Comparison of ENCODE assay signal across 18 cellular contexts in the genomic region with DNA sequence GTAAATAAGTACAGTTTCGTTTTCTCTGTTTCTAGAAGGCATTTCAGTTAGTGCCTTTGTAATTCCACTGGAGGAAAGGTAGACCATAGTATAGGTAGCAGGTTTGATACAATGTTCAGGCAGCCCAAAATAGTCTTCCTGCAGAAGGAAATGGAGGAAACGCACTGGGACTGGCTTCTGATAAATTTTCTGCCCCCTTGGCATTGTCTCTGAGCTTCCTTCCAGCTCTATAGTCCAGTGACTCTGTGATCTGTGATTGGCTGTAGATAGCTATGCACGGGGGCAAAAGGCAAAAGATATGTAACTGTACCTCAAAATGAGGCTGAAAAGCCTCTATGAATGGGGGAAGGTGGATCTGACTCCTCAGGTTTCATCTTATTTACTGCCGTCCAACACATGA. TPM values are rescaled to one million over a fixed set of nuclear protein-coding genes. Genes with fewer than 3 reads are reported as not detected.
DNase-seq lines count a peak whose midpoint lies in the region; ATAC-seq, FAIRE-seq and TF ChIP-seq lines count a peak whose summit lies in the region.
"Had no signal": no experiment of that assay in that cellular context is flagged by ENCODE, and none has a peak within 500 bp of the region (broad histone marks: within the 10 kb centered on the region; RNA-seq: fewer than 3 reads in every experiment).

No MANE protein-coding gene starts in this region.

- TF ChIP-seq POLR2A in right lobe of liver (IDR thresholded peaks at IDR 0.05) (no peak), HepG2 (IDR thresholded peaks at IDR 0.05; ENCODE audit: insufficient read depth in 1 of 2, low read depth in 2 of 2, low read length in 2 of 2) (no peak)

- TF ChIP-seq EP300 in HepG2 (IDR thresholded peaks at IDR 0.05; ENCODE audit: low read depth in 2 of 2, low read length in 2 of 2) (no peak), HepG2 (CRISPR knock-in tag; IDR thresholded peaks at IDR 0.05; ENCODE audit: borderline replicate concordance) (no peak)

- WGBS in right lobe of liver (ENCODE audit: insufficient coverage, low coverage, low lambda C conversion rate, missing lambda C conversion rate), result 34% methylated on average over 4 of the region's 4 CpGs
- WGBS in HepG2 (ENCODE audit: low lambda C conversion rate), result 89% methylated on average over 4 of the region's 4 CpGs

- H4K20me1 ChIP-seq in HepG2 (ENCODE audit: insufficient read depth, low read length), result no peaks in the 10 kb centered on the region

- TF ChIP-seq RAD21 in HepG2 (CRISPR knock-in tag; IDR thresholded peaks at IDR 0.05), result no peak

- FAIRE-seq in HepG2 (lab: Jason Lieb, UNC), result no peak
- FAIRE-seq: GM12891 had no signal

- H3K4me1 Mint-ChIP-seq in chondrocyte (ENCODE audit: low read depth), result peaks cover 4% of the 10 kb centered on the region

- H3K36me3 Mint-ChIP-seq in chondrocyte (ENCODE audit: low read depth), result no peaks in the 10 kb centered on the region

- H3K9ac ChIP-seq in HepG2 (ENCODE audit: insufficient read depth, low read depth, low read length), result no peak overlapping the region
- H3K9ac ChIP-seq: BLaER1 treated with 17β-estradiol and CSF1 and Interleukin-3, amounts not matched to agents 10 nM and 100 nM had no signal

- H3K9me3 ChIP-seq in right lobe of liver (no peaks in the 10 kb centered on the region), HepG2 (ENCODE audit: low read length) (no peaks in the 10 kb centered on the region)
- H3K9me3 ChIP-seq: BLaER1 treated with 17β-estradiol and CSF1 and Interleukin-3, amounts not matched to agents 10 nM and 100 nM had no signal

- no peak overlapping the region for H3K4me3 Mint-ChIP-seq in chondrocyte (ENCODE audit: unreplicated experiment)
- H3K4me3 Mint-ChIP-seq: CD4-positive, CD25-positive, alpha-beta regulatory T cell; GM23338; IgD-negative memory B cell had no signal

- H3K79me2 ChIP-seq in HepG2 (ENCODE audit: insufficient read depth, low read length), result no peaks in the 10 kb centered on the region

- no peak overlapping the region for H3K4me2 ChIP-seq in HepG2 (ENCODE audit: low read depth, low read length)
- H3K4me2 ChIP-seq: GM23338 had no signal

- no peak overlapping the region for H3K27ac Mint-ChIP-seq in chondrocyte (ENCODE audit: unreplicated experiment)
- H3K27ac Mint-ChIP-seq: GM23338, IgD-negative memory B cell had no signal

- H3K4me3 ChIP-seq in right lobe of liver (no peak overlapping the region), HepG2 (replicated peaks in 1 of 3; ENCODE audit: insufficient read depth in 1 of 3, low read depth in 2 of 3, low read length in 3 of 3) (no peak overlapping the region)
- H3K4me3 ChIP-seq: BLaER1 treated with 17β-estradiol and CSF1 and Interleukin-3, amounts not matched to agents 10 nM and 100 nM; GM23338 had no signal

- POLR2A ChIA-PET in HepG2 (lab: Yijun Ruan, JAX), result no interaction called here
- POLR2A ChIA-PET in RWPE1 (lab: Yijun Ruan, JAX; ENCODE audit: low non-redundant PET), result no interaction called here

- no peaks in the 10 kb centered on the region for H3K4me1 ChIP-seq in right lobe of liver
- H3K4me1 ChIP-seq in HepG2 (ENCODE audit: insufficient read depth, low read length), result peaks cover 7% of the 10 kb centered on the region

- TF ChIP-seq CTCF in right lobe of liver (IDR thresholded peaks at IDR 0.05) (no peak), HepG2 (CRISPR knock-in tag; IDR thresholded peaks at IDR 0.05) (no peak), chondrocyte (IDR thresholded peaks at IDR 0.05) (no peak), RWPE1 (conservative IDR thresholded peaks at IDR 0.05; ENCODE audit: low read depth) (no peak)

- in situ Hi-C loops in HepG2 (cut with HindIII; ENCODE audit: extremely low pct_ligation_motif_present, low pct_unique_long_range_greater_than_20kb), result no loop called here

- no TSS peak for BruUV-seq in HepG2 (replicated peaks; lab: Mats Ljungman, UMichigan)

- intact Hi-C loops in right lobe of liver (cut with DNase I), result no loop called here
- intact Hi-C loops in HepG2 (cut with micrococcal nuclease; ENCODE audit: unreplicated experiment), result no loop called here

- DNase-seq in right lobe of liver, result no peak
- DNase-seq in HepG2 (ENCODE audit: low spot score), result no peak
- DNase-seq in dermis blood vessel endothelial cell, result peak; percentile 63
- peak; percentile 13 to 61 for DNase-seq in lung microvascular endothelial cell (ENCODE audit: low read depth in 2 of 2)
- DNase-seq in chondrocyte (ENCODE audit: low spot score), result no peak
- DNase-seq in GDM1 (lab: John Stamatoyannopoulos, UW), result no peak
- no peak for DNase-seq in RWPE1 (ENCODE audit: low spot score)
- DNase-seq: 8988T; AML-193; Calu3; CD4-positive, CD25-positive, alpha-beta regulatory T cell; DMS 273 treated with DMSO at 0.1 percent for 48 hours; H7 had no signal

- H3K9me3 Mint-ChIP-seq in chondrocyte (ENCODE audit: low read depth), result no peaks in the 10 kb centered on the region
- H3K9me3 Mint-ChIP-seq: CD4-positive, CD25-positive, alpha-beta regulatory T cell; GM23338; IgD-negative memory B cell had no signal

- ATAC-seq in right lobe of liver, result peak in 3 of 4 donors; percentile 20 to 43 (median 41)
- no peak for ATAC-seq in HepG2
- ATAC-seq: GM23338 had no signal

- H3K27me3 ChIP-seq in right lobe of liver (no peaks in the 10 kb centered on the region), HepG2 (ENCODE audit: control insufficient read depth in 1 of 2, insufficient read depth in 2 of 2, low read length in 2 of 2) (no peaks in the 10 kb centered on the region)
- H3K27me3 ChIP-seq: BLaER1 treated with 17β-estradiol and CSF1 and Interleukin-3, amounts not matched to agents 10 nM and 100 nM had no signal

- H3K27ac ChIP-seq in right lobe of liver, result no peak overlapping the region
- no peak overlapping the region for H3K27ac ChIP-seq in HepG2 (ENCODE audit: extremely low read length, insufficient read depth, low read length)
- no peak overlapping the region for H3K27ac ChIP-seq in RWPE1
- H3K27ac ChIP-seq: BLaER1 treated with 17β-estradiol and CSF1 and Interleukin-3, amounts not matched to agents 10 nM and 100 nM; HL-60 had no signal

- no peak overlapping the region for H2AFZ ChIP-seq in HepG2 (ENCODE audit: low read length)
- H2AFZ ChIP-seq: GM23338 had no signal

- no peaks in the 10 kb centered on the region for H3K27me3 Mint-ChIP-seq in chondrocyte (ENCODE audit: low read depth)
- H3K27me3 Mint-ChIP-seq: CD4-positive, CD25-positive, alpha-beta regulatory T cell; IgD-negative memory B cell had no signal

- H3K36me3 ChIP-seq in right lobe of liver (no peaks in the 10 kb centered on the region), HepG2 (replicated peaks in 1 of 2; ENCODE audit: control insufficient read depth in 1 of 2, insufficient read depth in 2 of 2, low read length in 2 of 2) (peaks cover 2 to 14% of the 10 kb centered on the region in 2 experiments; a peak in 4 of 5 replicates)

- CTCF ChIA-PET in HepG2 (lab: Yijun Ruan, JAX; ENCODE audit: low intra/inter-chr PET ratio, low total read pairs) (no interaction called here), RWPE1 (lab: Yijun Ruan, JAX) (interaction anchor here (0.6 kb wide), 1 partner anchor 458 kb away, joined by 3 read pairs; no protein-coding TSS in a partner anchor)

RNA-seq across cellular contexts. Expression of a gene that starts 5.8 kb away (rescaled TPM):
- total RNA-seq in right lobe of liver (10 to 100 TPM; 10.9 to 28.1 (median 19.4) TPM), HepG2 (2016; rRNA removed; fragmentation: Illumina TruSeq; extraction: Trizol) (87.0 and 145 TPM in 2 replicates), dermis blood vessel endothelial cell (34.9 and 50.3 TPM in 2 replicates), lung microvascular endothelial cell (41.0 and 42.3 TPM in 2 replicates), chondrocyte (27.2 to 32.6 TPM (median 29.0 TPM) in 3 replicates)
- total RNA-seq in HepG2 (2016; cell fraction: cytosol; rRNA removed; fragmentation: Illumina TruSeq; extraction: Trizol; ENCODE audit: low read depth), result 21.7 and 23.8 TPM in 2 replicates
- total RNA-seq in HepG2 (2016; cell fraction: insoluble cytoplasmic fraction; rRNA removed; fragmentation: Illumina TruSeq; extraction: Trizol), result 94.7 and 147 TPM in 2 replicates
- total RNA-seq in HepG2 (2016; cell fraction: membrane; rRNA removed; fragmentation: Illumina TruSeq; extraction: Trizol), result 19.6 and 26.4 TPM in 2 replicates
- total RNA-seq in HepG2 (2016; cell fraction: nucleus; rRNA removed; fragmentation: Illumina TruSeq; extraction: Trizol), result 32.7 and 35.6 TPM in 2 replicates
- polyA plus RNA-seq in HepG2 (2011; rRNA removed), result 22.9 and 24.1 TPM in 2 replicates
- polyA plus RNA-seq in HepG2 (2011; cell fraction: cytosol; rRNA removed), result 9.5 and 15.8 TPM in 2 replicates
- polyA plus RNA-seq in HepG2 (2011; cell fraction: nucleus; rRNA removed), result 3.3 and 4.0 TPM in 2 replicates
- 66.7 and 95.1 TPM in 2 replicates for polyA plus RNA-seq in HepG2 (2012)
- 15.7 and 17.3 TPM in 2 replicates for polyA plus RNA-seq in HepG2 (2016; cell fraction: cytosol; fragmentation: Illumina TruSeq; extraction: Trizol; ENCODE audit: low read depth)
- 201 and 238 TPM in 2 replicates for polyA plus RNA-seq in HepG2 (2016; cell fraction: insoluble cytoplasmic fraction; fragmentation: Illumina TruSeq; extraction: Trizol; ENCODE audit: low read depth)
- polyA plus RNA-seq in HepG2 (2016; cell fraction: membrane; fragmentation: Illumina TruSeq; extraction: Trizol; ENCODE audit: low read depth), result 18.7 and 19.6 TPM in 2 replicates
- polyA plus RNA-seq in HepG2 (2016; cell fraction: nucleus; fragmentation: Illumina TruSeq; extraction: Trizol; ENCODE audit: insufficient read depth, low read depth), result 61.2 and 72.1 TPM in 2 replicates
- 17.7 and 28.8 TPM in 2 replicates for polyA minus RNA-seq in HepG2 (2011; rRNA and poly(A)+ RNA removed; ENCODE audit: low replicate concordance)
- 17.8 and 19.0 TPM in 2 replicates for polyA minus RNA-seq in HepG2 (2011; cell fraction: cytosol; rRNA and poly(A)+ RNA removed)
- polyA minus RNA-seq in HepG2 (2011; cell fraction: nucleus; rRNA and poly(A)+ RNA removed), result 16.9 and 22.7 TPM in 2 replicates

RNA-seq across cellular contexts. Expression of a gene that starts 23.7 kb away (rescaled TPM):
- 10 to 100 TPM; 20.6 to 28.8 (median 24.2) TPM for total RNA-seq in right lobe of liver
- 49.2 and 51.4 TPM in 2 replicates for total RNA-seq in HepG2 (2016; rRNA removed; fragmentation: Illumina TruSeq; extraction: Trizol)
- 16.0 and 17.6 TPM in 2 replicates for total RNA-seq in HepG2 (2016; cell fraction: cytosol; rRNA removed; fragmentation: Illumina TruSeq; extraction: Trizol; ENCODE audit: low read depth)
- total RNA-seq in HepG2 (2016; cell fraction: insoluble cytoplasmic fraction; rRNA removed; fragmentation: Illumina TruSeq; extraction: Trizol), result 47.8 and 54.5 TPM in 2 replicates
- total RNA-seq in HepG2 (2016; cell fraction: membrane; rRNA removed; fragmentation: Illumina TruSeq; extraction: Trizol), result 20.0 and 23.7 TPM in 2 replicates
- total RNA-seq in HepG2 (2016; cell fraction: nucleus; rRNA removed; fragmentation: Illumina TruSeq; extraction: Trizol), result 41.6 and 41.7 TPM in 2 replicates
- polyA plus RNA-seq in HepG2 (2011; rRNA removed), result 64.8 and 67.0 TPM in 2 replicates
- polyA plus RNA-seq in HepG2 (2011; cell fraction: cytosol; rRNA removed), result 40.5 and 42.1 TPM in 2 replicates
- 98.1 and 112 TPM in 2 replicates for polyA plus RNA-seq in HepG2 (2011; cell fraction: nucleus; rRNA removed)
- 46.9 and 52.9 TPM in 2 replicates for polyA plus RNA-seq in HepG2 (2012)
- 15.2 and 15.7 TPM in 2 replicates for polyA plus RNA-seq in HepG2 (2016; cell fraction: cytosol; fragmentation: Illumina TruSeq; extraction: Trizol; ENCODE audit: low read depth)
- polyA plus RNA-seq in HepG2 (2016; cell fraction: insoluble cytoplasmic fraction; fragmentation: Illumina TruSeq; extraction: Trizol; ENCODE audit: low read depth), result 55.4 and 56.2 TPM in 2 replicates
- 20.1 and 20.5 TPM in 2 replicates for polyA plus RNA-seq in HepG2 (2016; cell fraction: membrane; fragmentation: Illumina TruSeq; extraction: Trizol; ENCODE audit: low read depth)
- polyA plus RNA-seq in HepG2 (2016; cell fraction: nucleus; fragmentation: Illumina TruSeq; extraction: Trizol; ENCODE audit: insufficient read depth, low read depth), result 62.6 and 73.5 TPM in 2 replicates
- polyA minus RNA-seq in HepG2 (2011; rRNA and poly(A)+ RNA removed; ENCODE audit: low replicate concordance), result 24.9 and 31.3 TPM in 2 replicates
- 10.3 and 10.7 TPM in 2 replicates for polyA minus RNA-seq in HepG2 (2011; cell fraction: cytosol; rRNA and poly(A)+ RNA removed)
- 88.7 and 93.7 TPM in 2 replicates for polyA minus RNA-seq in HepG2 (2011; cell fraction: nucleus; rRNA and poly(A)+ RNA removed)
- 47.1 TPM in 2 replicates for total RNA-seq in dermis blood vessel endothelial cell
- 27.2 and 35.5 TPM in 2 replicates for total RNA-seq in lung microvascular endothelial cell
- total RNA-seq in chondrocyte, result 39.7 to 49.3 TPM (median 41.6 TPM) in 3 replicates

RNA-seq across cellular contexts. Expression of a gene that starts 47.5 kb away (rescaled TPM):
- total RNA-seq in right lobe of liver (100 to 1,000 TPM in 2 of 6 experiments, 10 to 100 TPM in 4; 37.6 to 108 (median 81.6) TPM), HepG2 (2016; rRNA removed; fragmentation: Illumina TruSeq; extraction: Trizol) (14.1 and 14.6 TPM in 2 replicates), dermis blood vessel endothelial cell (12.4 and 14.8 TPM in 2 replicates), lung microvascular endothelial cell (8.7 TPM in 2 replicates), chondrocyte (11.0 to 12.6 TPM (median 12.3 TPM) in 3 replicates)
- 1.1 and 1.2 TPM in 2 replicates for total RNA-seq in HepG2 (2016; cell fraction: cytosol; rRNA removed; fragmentation: Illumina TruSeq; extraction: Trizol; ENCODE audit: low read depth)
- total RNA-seq in HepG2 (2016; cell fraction: insoluble cytoplasmic fraction; rRNA removed; fragmentation: Illumina TruSeq; extraction: Trizol), result 13.1 and 14.0 TPM in 2 replicates
- 3.0 and 3.7 TPM in 2 replicates for total RNA-seq in HepG2 (2016; cell fraction: membrane; rRNA removed; fragmentation: Illumina TruSeq; extraction: Trizol)
- 6.2 and 7.9 TPM in 2 replicates for total RNA-seq in HepG2 (2016; cell fraction: nucleus; rRNA removed; fragmentation: Illumina TruSeq; extraction: Trizol)
- polyA plus RNA-seq in HepG2 (2011; rRNA removed), result 12.6 and 16.0 TPM in 2 replicates
- 12.6 and 14.8 TPM in 2 replicates for polyA plus RNA-seq in HepG2 (2011; cell fraction: cytosol; rRNA removed)
- polyA plus RNA-seq in HepG2 (2011; cell fraction: nucleus; rRNA removed), result 5.6 and 7.7 TPM in 2 replicates
- polyA plus RNA-seq in HepG2 (2012), result 9.1 and 13.6 TPM in 2 replicates
- polyA plus RNA-seq in HepG2 (2016; cell fraction: cytosol; fragmentation: Illumina TruSeq; extraction: Trizol; ENCODE audit: low read depth), result 1.0 and 1.2 TPM in 2 replicates
- 15.4 and 15.6 TPM in 2 replicates for polyA plus RNA-seq in HepG2 (2016; cell fraction: insoluble cytoplasmic fraction; fragmentation: Illumina TruSeq; extraction: Trizol; ENCODE audit: low read depth)
- 1.8 and 2.2 TPM in 2 replicates for polyA plus RNA-seq in HepG2 (2016; cell fraction: membrane; fragmentation: Illumina TruSeq; extraction: Trizol; ENCODE audit: low read depth)
- polyA plus RNA-seq in HepG2 (2016; cell fraction: nucleus; fragmentation: Illumina TruSeq; extraction: Trizol; ENCODE audit: insufficient read depth, low read depth), result 9.0 and 10.7 TPM in 2 replicates
- 13.9 and 25.3 TPM in 2 replicates for polyA minus RNA-seq in HepG2 (2011; rRNA and poly(A)+ RNA removed; ENCODE audit: low replicate concordance)
- 8.6 and 11.3 TPM in 2 replicates for polyA minus RNA-seq in HepG2 (2011; cell fraction: cytosol; rRNA and poly(A)+ RNA removed)
- polyA minus RNA-seq in HepG2 (2011; cell fraction: nucleus; rRNA and poly(A)+ RNA removed), result 7.3 and 12.7 TPM in 2 replicates

Comparison
In these comparisons a context has a peak if more than half of its experiments do, and no peak if none do; other contexts are left out.
1. DNase-seq: peak in dermis blood vessel endothelial cell (single experiment) and lung microvascular endothelial cell (2 of 2); none in right lobe of liver (0 of 3), HepG2 (single experiment), chondrocyte (single experiment), GDM1 (single experiment) and RWPE1 (single experiment).